In genomic region chr2:99481941-99482340, GRCh38 we compare ENCODE assay signal across 14 cellular contexts. TPM values are rescaled to one million over a fixed set of nuclear protein-coding genes. Genes with fewer than 3 reads are reported as not detected.
DNase-seq lines count a peak whose midpoint lies in the region; ATAC-seq and TF ChIP-seq lines count a peak whose summit lies in the region.
"Had no signal": no experiment of that assay in that cellular context is flagged by ENCODE, and none has a peak within 500 bp of the region (broad histone marks: within the 10 kb centered on the region; RNA-seq: fewer than 3 reads in every experiment).

No MANE protein-coding gene starts in this region.

- RAD21 ChIA-PET in HCT116 (lab: Charles Lee; ENCODE audit: low non-redundant PET in 1 of 2, low total read pairs in 2 of 2, uncharacterized antibody in 2 of 2, unreplicated experiment in 2 of 2), result no interaction called here

- H3K9me3 Mint-ChIP-seq in neural progenitor cell, result no peaks in the 10 kb centered on the region
- H3K9me3 Mint-ChIP-seq: activated CD4-positive, alpha-beta T cell treated with anti-CD3 and anti-CD28 coated beads, Interleukin-2, amount 10 ng/mL, durations not matched to agents 24 days and 14 days; activated naive CD8-positive, alpha-beta T cell treated with anti-CD3 and anti-CD28 coated beads, Interleukin-2, amount 10 ng/mL, durations not matched to agents 7 days and 5 days; effector memory CD8-positive, alpha-beta T cell had no signal

- peaks cover 30% of the 10 kb centered on the region for H3K4me1 Mint-ChIP-seq in neural progenitor cell

- H3K27me3 Mint-ChIP-seq in neural progenitor cell (ENCODE audit: insufficient read depth, low read depth), result no peaks in the 10 kb centered on the region
- H3K27me3 Mint-ChIP-seq: activated CD4-positive, alpha-beta T cell treated with anti-CD3 and anti-CD28 coated beads, Interleukin-2, amount 10 ng/mL, durations not matched to agents 24 days and 14 days; activated naive CD8-positive, alpha-beta T cell treated with anti-CD3 and anti-CD28 coated beads, Interleukin-2, amount 10 ng/mL, durations not matched to agents 7 days and 5 days; effector memory CD8-positive, alpha-beta T cell had no signal

- no peak for DNase-seq in HCT116 (ENCODE audit: low read depth, low spot score)
- DNase-seq in RPMI7951 (ENCODE audit: low read depth), result peak; percentile 29
- DNase-seq in fibroblast of pulmonary artery (ENCODE audit: low read depth), result peak; percentile 21
- no peak for DNase-seq in neural progenitor cell (ENCODE audit: low spot score)
- no peak for DNase-seq in retina
- no peak for DNase-seq in lower lobe of right lung
- DNase-seq: activated CD4-positive, alpha-beta T cell treated with anti-CD3 and anti-CD28 coated beads, Interleukin-2, amount 10 ng/mL, durations not matched to agents 24 days and 14 days; activated naive CD8-positive, alpha-beta T cell treated with anti-CD3 and anti-CD28 coated beads, Interleukin-2, amount 10 ng/mL, durations not matched to agents 7 days and 5 days; effector memory CD8-positive, alpha-beta T cell; IMR-90; posterior cingulate gyrus had no signal

- H3K9me2 ChIP-seq in HCT116 (ENCODE audit: insufficient read depth), result no peaks in the 10 kb centered on the region

- H3K79me2 ChIP-seq in HCT116 (ENCODE audit: insufficient read depth, low read length) (peaks cover 100% of the 10 kb centered on the region), neural progenitor cell (ENCODE audit: low read depth) (peaks cover 100% of the 10 kb centered on the region)

- H3K4me2 ChIP-seq in HCT116 (ENCODE audit: low read length) (no peak overlapping the region), neural progenitor cell (no peak overlapping the region)

- CTCF ChIA-PET in HCT116 (lab: Charles Lee), result no interaction called here

- peaks cover 9% of the 10 kb centered on the region; the same call in 1 of the 2 replicates for H4K20me1 ChIP-seq in HCT116 (ENCODE audit: insufficient read depth)
- H4K20me1 ChIP-seq in neural progenitor cell (ENCODE audit: low read depth), result peaks cover 87% of the 10 kb centered on the region

- no peak overlapping the region for H3K27ac ChIP-seq in HCT116 (ENCODE audit: low read depth, low read length)
- no peak overlapping the region for H3K27ac ChIP-seq in neural progenitor cell
- no peak overlapping the region for H3K27ac ChIP-seq in lower lobe of right lung
- H3K27ac ChIP-seq: SJSA1, thoracic aorta had no signal

- no peak overlapping the region for H3K4me3 ChIP-seq in HCT116 (replicated peaks in 1 of 2; ENCODE audit: low read depth in 1 of 2, low read length in 2 of 2)
- no peak overlapping the region for H3K4me3 ChIP-seq in fibroblast of pulmonary artery (replicated peaks; ENCODE audit: low read depth, low read length)
- H3K4me3 ChIP-seq in neural progenitor cell, result no peak overlapping the region
- no peak overlapping the region for H3K4me3 ChIP-seq in lower lobe of right lung
- H3K4me3 ChIP-seq: SJSA1, thoracic aorta had no signal

- H3K4me3 Mint-ChIP-seq in neural progenitor cell, result no peak overlapping the region
- H3K4me3 Mint-ChIP-seq: activated CD4-positive, alpha-beta T cell treated with anti-CD3 and anti-CD28 coated beads, Interleukin-2, amount 10 ng/mL, durations not matched to agents 24 days and 14 days; activated naive CD8-positive, alpha-beta T cell treated with anti-CD3 and anti-CD28 coated beads, Interleukin-2, amount 10 ng/mL, durations not matched to agents 7 days and 5 days; effector memory CD8-positive, alpha-beta T cell had no signal

- no peaks in the 10 kb centered on the region for H3K36me3 ChIP-seq in HCT116 (ENCODE audit: control insufficient read depth in 1 of 2, insufficient read depth in 2 of 2, low read length in 2 of 2)
- H3K36me3 ChIP-seq in neural progenitor cell, result no peaks in the 10 kb centered on the region
- no peaks in the 10 kb centered on the region for H3K36me3 ChIP-seq in lower lobe of right lung
- H3K36me3 ChIP-seq: thoracic aorta had no signal

- no peak overlapping the region for H2AFZ ChIP-seq in HCT116 (ENCODE audit: low read depth, low read length, poor library complexity, severe bottlenecking)
- no peak overlapping the region for H2AFZ ChIP-seq in neural progenitor cell (replicated peaks)

- intact Hi-C loops in HCT116 (cut with micrococcal nuclease) (no loop called here), lower lobe of right lung (cut with DNase I) (no loop called here)

- H3K9ac ChIP-seq in HCT116 (ENCODE audit: low read length), result no peak overlapping the region
- H3K9ac ChIP-seq in neural progenitor cell, result no peak overlapping the region

- peak overlapping the region; percentile 22 for H3K27ac Mint-ChIP-seq in neural progenitor cell
- H3K27ac Mint-ChIP-seq: activated CD4-positive, alpha-beta T cell treated with anti-CD3 and anti-CD28 coated beads, Interleukin-2, amount 10 ng/mL, durations not matched to agents 24 days and 14 days; activated naive CD8-positive, alpha-beta T cell treated with anti-CD3 and anti-CD28 coated beads, Interleukin-2, amount 10 ng/mL, durations not matched to agents 7 days and 5 days had no signal

- peaks cover 9 to 33% of the 10 kb centered on the region in 2 experiments; a peak in 3 of 4 replicates for H3K4me1 ChIP-seq in HCT116 (ENCODE audit: control insufficient read depth in 1 of 2, insufficient read depth in 2 of 2, low read length in 2 of 2)
- H3K4me1 ChIP-seq in neural progenitor cell, result peaks cover 16% of the 10 kb centered on the region
- H3K4me1 ChIP-seq in lower lobe of right lung, result peaks cover 47% of the 10 kb centered on the region

- TF ChIP-seq RAD21 in HCT116 (IDR thresholded peaks at IDR 0.05; ENCODE audit: low read depth), result no peak

- no peak for TF ChIP-seq POLR2A in HCT116 (IDR thresholded peaks at IDR 0.05; ENCODE audit: borderline replicate concordance, extremely low read depth, insufficient read depth, insufficient read length)

- H3K9me3 ChIP-seq in HCT116 (ENCODE audit: control insufficient read depth in 1 of 2, insufficient read depth in 1 of 2, low read depth in 1 of 2, low read length in 2 of 2), result no peaks in the 10 kb centered on the region
- no peaks in the 10 kb centered on the region for H3K9me3 ChIP-seq in neural progenitor cell (ENCODE audit: low read depth)
- H3K9me3 ChIP-seq in lower lobe of right lung, result no peaks in the 10 kb centered on the region
- H3K9me3 ChIP-seq: SJSA1, thoracic aorta had no signal

- peaks cover 6% of the 10 kb centered on the region for H3F3A ChIP-seq in neural progenitor cell (ENCODE audit: low read depth)

- no peak for TF ChIP-seq CTCF in HCT116 (IDR thresholded peaks at IDR 0.05 in 2 of 3, conservative IDR thresholded peaks at IDR 0.05 in 1 of 3; ENCODE audit: borderline replicate concordance in 1 of 3, insufficient read depth in 1 of 3, low read depth in 2 of 3, low read length in 2 of 3)
- no peak for TF ChIP-seq CTCF in fibroblast of pulmonary artery (IDR thresholded peaks at IDR 0.05; ENCODE audit: low read length, missing control alignments)
- no peak for TF ChIP-seq CTCF in neural progenitor cell (IDR thresholded peaks at IDR 0.05)
- no peak for TF ChIP-seq CTCF in lower lobe of right lung (IDR thresholded peaks at IDR 0.05)

- POLR2A ChIA-PET in HCT116 (lab: Charles Lee), result no interaction called here

- H3K27me3 ChIP-seq in HCT116 (ENCODE audit: insufficient read depth, low read length) (no peaks in the 10 kb centered on the region), neural progenitor cell (no peaks in the 10 kb centered on the region), lower lobe of right lung (ENCODE audit: low read depth) (no peaks in the 10 kb centered on the region)
- H3K27me3 ChIP-seq: SJSA1 had no signal

- H3K36me3 Mint-ChIP-seq in neural progenitor cell, result peaks cover 11% of the 10 kb centered on the region

- ATAC-seq in HCT116 (peak; percentile 53), HG03439 (IDR thresholded peaks at IDR 0.05; ENCODE audit: unreplicated experiment) (no peak), lower lobe of right lung (no peak)
- ATAC-seq: effector memory CD8-positive, alpha-beta T cell had no signal

- BruUV-seq in HCT116 (replicated peaks; lab: Mats Ljungman, UMichigan), result no TSS peak

TF ChIP-seq in HCT116, 20 proteins besides CTCF, POLR2A, EP300 and RAD21 (continues in another document):
- TF ChIP-seq EZH2 (IDR thresholded peaks at IDR 0.05) (no peak), EZH2phosphoT487 (IDR thresholded peaks at IDR 0.05; ENCODE audit: borderline replicate concordance) (no peak), SRF (IDR thresholded peaks at IDR 0.05; ENCODE audit: low read depth) (no peak), MAX (IDR thresholded peaks at IDR 0.05) (no peak), CEBPB (IDR thresholded peaks at IDR 0.05; ENCODE audit: low read depth) (no peak), CBX3 (IDR thresholded peaks at IDR 0.05; ENCODE audit: low read depth) (no peak), SP1 (IDR thresholded peaks at IDR 0.05; ENCODE audit: low read depth) (no peak), FOSL1 (IDR thresholded peaks at IDR 0.05; ENCODE audit: low read depth) (no peak), TCF7L2 (IDR thresholded peaks at IDR 0.05; ENCODE audit: borderline replicate concordance, extremely low read depth, insufficient read depth, insufficient read length) (no peak), JUND (IDR thresholded peaks at IDR 0.05) (no peak), ZFX (IDR thresholded peaks at IDR 0.05) (no peak), ELF1 (IDR thresholded peaks at IDR 0.05; ENCODE audit: borderline replicate concordance, low read depth) (no peak)
- TF ChIP-seq, protein P1, sequence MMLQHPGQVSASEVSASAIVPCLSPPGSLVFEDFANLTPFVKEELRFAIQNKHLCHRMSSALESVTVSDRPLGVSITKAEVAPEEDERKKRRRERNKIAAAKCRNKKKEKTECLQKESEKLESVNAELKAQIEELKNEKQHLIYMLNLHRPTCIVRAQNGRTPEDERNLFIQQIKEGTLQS (IDR thresholded peaks at IDR 0.05), result no peak

RNA-seq across cellular contexts. Expression of gene REV1, which starts 7.9 kb away (rescaled TPM):
- total RNA-seq in HCT116 (2021; ENCODE audit: unreplicated experiment) (34.3 TPM), neural progenitor cell (ENCODE audit: low replicate concordance) (42.3 and 51.9 TPM in 2 replicates), lower lobe of right lung (50.7 TPM)
- 18.2 and 18.7 TPM in 2 replicates for polyA plus RNA-seq in HCT116 (2012)
- total RNA-seq in RPMI7951 (2014; rRNA removed; shearing (Covaris generic)), result 13.7 and 18.0 TPM in 2 replicates

Comparison
In these comparisons a context has a peak if more than half of its experiments do, and no peak if none do; other contexts are left out.
1. DNase-seq: peak in RPMI7951 (single experiment) and fibroblast of pulmonary artery (single experiment); none in HCT116 (single experiment), neural progenitor cell (single experiment), retina (single experiment) and lower lobe of right lung (single experiment).